Comparison of ENCODE assay signal across 8 cellular contexts in genomic region chr12:34218193-34219045, GRCh38.
DNase-seq lines count a peak whose midpoint lies in the region; ATAC-seq and TF ChIP-seq lines count a peak whose summit lies in the region.

No MANE protein-coding gene starts in this region.

- TF ChIP-seq CTCF in heart left ventricle (IDR thresholded peaks at IDR 0.05) (peak; percentile 87 to 97 (median 95)), prostate gland (IDR thresholded peaks at IDR 0.05) (peak; percentile 72 to 79 (median 76)), vagina (IDR thresholded peaks at IDR 0.05) (peak; percentile 66 to 85 (median 70))

- peak overlapping the region; percentile 48; the same call in 1 of the 2 replicates for H3K9ac ChIP-seq in ES-I3 (ENCODE audit: low read depth, low read length)

- intact Hi-C loops in heart left ventricle (cut with DNase I) (loop anchor here in 9 of 10 donors (1.0 to 10.0 kb wide), 5 partner anchors 54 to 186 kb away; no protein-coding TSS in a partner anchor), prostate gland (cut with DNase I) (loop anchor here (5.0 kb wide), 1 partner anchor 1461 kb away; the partner anchor contains the start of gene YARS2), vagina (cut with DNase I) (loop anchor here (10.0 kb wide), 1 partner anchor 94 kb away; no protein-coding TSS in a partner anchor)

- DNase-seq in H7: peak; percentile 63
- DNase-seq in MG63: peak; percentile 47
- peak in 4 of 5 donors; percentile 48 to 69 (median 58) for DNase-seq in heart left ventricle
- DNase-seq in prostate gland (ENCODE audit: low spot score): peak; percentile 63
- peak in 1 of 2 donors; percentile 82 for DNase-seq in vagina (ENCODE audit: extremely low spot score in 2 of 2)

- H3K4me1 ChIP-seq in ES-I3 (ENCODE audit: insufficient read depth, low read length) (no peaks in the 10 kb centered on the region), heart left ventricle (peaks cover 0 to 5% (median 0%) of the 10 kb centered on the region in 12 donors), prostate gland (replicated peaks) (no peaks in the 10 kb centered on the region), vagina (no peaks in the 10 kb centered on the region)

- no peaks in the 10 kb centered on the region for H3K36me3 ChIP-seq in ES-I3 (ENCODE audit: insufficient read depth, low read length)
- no peaks in the 10 kb centered on the region for H3K36me3 ChIP-seq in H7 (replicated peaks; ENCODE audit: control insufficient read depth, insufficient read depth, low read length)
- H3K36me3 ChIP-seq in MG63: no peaks in the 10 kb centered on the region
- no peaks in the 10 kb centered on the region for H3K36me3 ChIP-seq in heart left ventricle
- H3K36me3 ChIP-seq in prostate gland: no peaks in the 10 kb centered on the region
- no peaks in the 10 kb centered on the region for H3K36me3 ChIP-seq in vagina

- no peaks in the 10 kb centered on the region for H3K9me3 ChIP-seq in ES-I3 (ENCODE audit: control insufficient read depth, insufficient read depth, low read length)
- H3K9me3 ChIP-seq in MG63: no peaks in the 10 kb centered on the region
- no peaks in the 10 kb centered on the region for H3K9me3 ChIP-seq in heart left ventricle
- no peaks in the 10 kb centered on the region for H3K9me3 ChIP-seq in prostate gland
- no peaks in the 10 kb centered on the region for H3K9me3 ChIP-seq in vagina

- no peaks in the 10 kb centered on the region for H3K36me3 Mint-ChIP-seq in activated naive CD8-positive, alpha-beta T cell

- WGBS in heart left ventricle, 4 donors: 6 to 32% (median 22%) methylated on average over 37 to 39 of the region's 39 CpGs
- 23% methylated on average over 39 of the region's 39 CpGs for WGBS in prostate gland

- no peaks in the 10 kb centered on the region for H3K9me3 Mint-ChIP-seq in activated naive CD8-positive, alpha-beta T cell (ENCODE audit: low read depth)

- peak overlapping the region; percentile 10; the same call in 1 of the 2 replicates for H3K4me3 ChIP-seq in H7 (ENCODE audit: insufficient read depth, low read depth, low read length)
- peak overlapping the region; percentile 19; the same call in 1 of the 2 replicates for H3K4me3 ChIP-seq in MG63
- peak overlapping the region; percentile 30 to 71 (median 58) for H3K4me3 ChIP-seq in heart left ventricle
- peak overlapping the region; percentile 18 to 38 for H3K4me3 ChIP-seq in prostate gland
- H3K4me3 ChIP-seq in vagina: peak overlapping the region in 1 of 2 donors; percentile 29

- H3K4me1 Mint-ChIP-seq in activated naive CD8-positive, alpha-beta T cell (ENCODE audit: low read depth): peaks cover 9% of the 10 kb centered on the region

- H3K27ac ChIP-seq in heart left ventricle (peak overlapping the region in 5 of 12 donors; percentile 12 to 81 (median 60)), prostate gland (peak overlapping the region in 1 of 2 donors; percentile 14), vagina (no peak overlapping the region)

- peak; percentile 96 for ATAC-seq in SK-N-SH treated with all-trans-retinoic acid at 6 μM for 48 hours
- ATAC-seq in heart left ventricle: peak; percentile 67 to 92 (median 86)

- H3K4me3 Mint-ChIP-seq in activated naive CD8-positive, alpha-beta T cell: peak overlapping the region; percentile 95

- H3K27ac Mint-ChIP-seq in activated naive CD8-positive, alpha-beta T cell: peak overlapping the region; percentile 76

- TF ChIP-seq POLR2A in heart left ventricle (IDR thresholded peaks at IDR 0.05): no peak
- no peak for TF ChIP-seq POLR2A in prostate gland (IDR thresholded peaks at IDR 0.05)
- TF ChIP-seq POLR2A in vagina (IDR thresholded peaks at IDR 0.05): no peak

- H3K27me3 ChIP-seq in H7 (ENCODE audit: control insufficient read depth, insufficient read depth, low read length) (no peaks in the 10 kb centered on the region), MG63 (no peaks in the 10 kb centered on the region), heart left ventricle (peaks cover 0 to 10% (median 0%) of the 10 kb centered on the region in 9 donors), prostate gland (replicated peaks; ENCODE audit: insufficient read depth) (no peaks in the 10 kb centered on the region), vagina (no peaks in the 10 kb centered on the region)

- peaks cover 8% of the 10 kb centered on the region for H3K27me3 Mint-ChIP-seq in activated naive CD8-positive, alpha-beta T cell

TF ChIP-seq in SK-N-SH treated with all-trans-retinoic acid at 6 μM for 48 hours, 23 proteins besides CTCF, POLR2A, EP300 and RAD21 (continues in another document):
- TF ChIP-seq CSDC2 (CRISPR knock-in tag; IDR thresholded peaks at IDR 0.05) (no peak), ZC3H10 (CRISPR knock-in tag; IDR thresholded peaks at IDR 0.05) (no peak), PATZ1 (CRISPR knock-in tag; IDR thresholded peaks at IDR 0.05; ENCODE audit: borderline replicate concordance) (no peak), OSR1 (CRISPR knock-in tag; IDR thresholded peaks at IDR 0.05) (no peak), ARNTL (CRISPR knock-in tag; IDR thresholded peaks at IDR 0.05; ENCODE audit: borderline replicate concordance, low read depth) (no peak), ZFP30 (CRISPR knock-in tag; IDR thresholded peaks at IDR 0.05) (no peak), TSHZ2 (CRISPR knock-in tag; IDR thresholded peaks at IDR 0.05) (no peak), POU6F1 (CRISPR knock-in tag; IDR thresholded peaks at IDR 0.05; ENCODE audit: borderline replicate concordance, low read depth) (no peak), ISL1 (CRISPR knock-in tag; IDR thresholded peaks at IDR 0.05) (no peak), GLIS3 (CRISPR knock-in tag; IDR thresholded peaks at IDR 0.05) (no peak), ZFP3 (CRISPR knock-in tag; IDR thresholded peaks at IDR 0.05) (no peak), RARB (CRISPR knock-in tag; IDR thresholded peaks at IDR 0.05) (no peak), BACH2 (CRISPR knock-in tag; IDR thresholded peaks at IDR 0.05; ENCODE audit: borderline replicate concordance) (no peak), SNAI2 (CRISPR knock-in tag; IDR thresholded peaks at IDR 0.05) (no peak), TOX (CRISPR knock-in tag; IDR thresholded peaks at IDR 0.05; ENCODE audit: borderline replicate concordance) (no peak), ZNF8 (CRISPR knock-in tag; IDR thresholded peaks at IDR 0.05) (no peak)
